In the genomic region with DNA sequence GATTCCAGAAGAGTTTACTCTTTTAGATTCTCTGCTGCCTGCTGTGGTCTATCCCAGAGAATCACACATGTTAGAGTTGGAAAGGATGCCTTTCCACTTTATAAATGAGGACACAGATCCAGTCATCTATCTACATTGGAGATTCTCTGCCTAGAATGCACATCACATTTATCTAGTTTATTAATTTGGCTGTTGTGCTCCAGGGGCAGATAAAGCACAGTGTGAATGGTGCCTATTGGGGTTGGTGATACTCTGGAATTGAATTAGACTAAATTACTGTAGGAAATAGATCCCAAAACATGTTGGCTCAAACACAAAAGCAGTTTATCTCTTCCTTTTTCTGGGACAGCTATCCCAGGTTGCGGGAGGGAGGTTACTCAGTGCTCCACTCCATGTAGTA, we compare ENCODE assay signal across 4 cellular contexts. TPM values are rescaled to one million over a fixed set of nuclear protein-coding genes. Genes with fewer than 3 reads are reported as not detected.
"Had no signal": no experiment of that assay in that cellular context is flagged by ENCODE, and none has a peak within 500 bp of the region (broad histone marks: within the 10 kb centered on the region; RNA-seq: fewer than 3 reads in every experiment).

No MANE protein-coding gene starts in this region.

- H3K4me3 ChIP-seq: GM12878 had no signal

- DNase-seq: GDM1, GF-D8 had no signal

- ATAC-seq: GM12878 had no signal

RNA-seq across cellular contexts. Expression of a gene that starts 14.9 kb away (rescaled TPM):
- total RNA-seq: G401, GM12878 had no signal
- polyA plus RNA-seq: GM12878 had no signal

RNA-seq across cellular contexts. Expression of a gene that starts 52.9 kb away (rescaled TPM):
- total RNA-seq: G401 had no signal
